In genomic region chr11:79182794-79183193, GRCh38 we compare ENCODE assay signal across 25 cellular contexts.
DNase-seq lines count a peak whose midpoint lies in the region; ATAC-seq and TF ChIP-seq lines count a peak whose summit lies in the region.
"Had no signal": no experiment of that assay in that cellular context is flagged by ENCODE, and none has a peak within 500 bp of the region (broad histone marks: within the 10 kb centered on the region; RNA-seq: fewer than 3 reads in every experiment).

No MANE protein-coding gene starts in this region.

- H3K4me3 ChIP-seq in IMR-90 (ENCODE audit: insufficient read depth, low read depth, low read length) = no peak overlapping the region
- H3K4me3 ChIP-seq: sigmoid colon, SJCRH30, tibial artery had no signal

- DNase-seq in AG20443 (ENCODE audit: low spot score) (peak; percentile 55), IMR-90 (peak; percentile 97), dedifferentiated amniotic fluid mesenchymal stem cell (ENCODE audit: extremely low spot score) (peak; percentile 53), non-pigmented ciliary epithelial cell (ENCODE audit: low read depth) (peak; percentile 60), cerebellar nuclear complex (lab: John Stamatoyannopoulos, UW) (no peak), NCI-H1105 (lab: John Stamatoyannopoulos, UW) (no peak), OCI-M2 (lab: John Stamatoyannopoulos, UW; ENCODE audit: unreplicated experiment) (no peak)
- DNase-seq: activated CD4-positive, alpha-beta T cell treated with anti-CD3 and anti-CD28 coated beads, Interleukin-2, amount 50 U/mL, for 1 hour; activated naive CD8-positive, alpha-beta T cell treated with anti-CD3 and anti-CD28 coated beads, Interleukin-2, amount 10 ng/mL, durations not matched to agents 7 days and 5 days; AML-193; COR-L47; dermis blood vessel endothelial cell; head of caudate nucleus; KBM-7; left ventricle myocardium superior; NCI-H187; NCI-H2227 treated with DMSO at 0.1 percent for 48 hours; nephron progenitor cell; posterior cingulate gyrus; sigmoid colon; SJCRH30; stimulated activated naive B cell treated with anti-CD40 and anti-IgM and Interleukin-4, amounts not matched to agents 10 μg/mL and 1 μg/mL and 100 μg/mL, for 72 hours; tibial artery had no signal

- peaks cover 3% of the 10 kb centered on the region; the same call in 1 of the 2 replicates for H3K9me1 ChIP-seq in IMR-90 (ENCODE audit: insufficient read depth, low read length)

- TF ChIP-seq CTCF in IMR-90 (conservative IDR thresholded peaks at IDR 0.05; ENCODE audit: low read depth, low read length) = no peak

- H3K4me1 ChIP-seq in IMR-90 (ENCODE audit: control insufficient read depth, insufficient read depth, low read length) = peaks cover 4% of the 10 kb centered on the region; the same call in 1 of the 2 replicates
- H3K4me1 ChIP-seq: sigmoid colon, SJCRH30, tibial artery had no signal

- no peak overlapping the region for H4K5ac ChIP-seq in IMR-90 (ENCODE audit: low read depth, low read length)

- no peak overlapping the region for H3K56ac ChIP-seq in IMR-90 (ENCODE audit: extremely low read depth, insufficient read depth, low read length)

- in situ Hi-C loops in IMR-90 (cut with MboI; ENCODE audit: low sequenced_read_pairs) = no loop called here

- H3K79me1 ChIP-seq in IMR-90 (ENCODE audit: low read depth in 1 of 2, low read length in 2 of 2) = no peaks in the 10 kb centered on the region

- BruUV-seq in IMR-90 (replicated peaks; lab: Mats Ljungman, UMichigan) = no TSS peak

- no peaks in the 10 kb centered on the region for H3K36me3 ChIP-seq in IMR-90 (ENCODE audit: control insufficient read depth, insufficient read depth, low read length)
- H3K36me3 ChIP-seq: sigmoid colon, SJCRH30, tibial artery had no signal

- H4K20me1 ChIP-seq in IMR-90 (ENCODE audit: insufficient read depth, low read length) = no peaks in the 10 kb centered on the region

- no peak overlapping the region for H3K14ac ChIP-seq in IMR-90 (replicated peaks; ENCODE audit: low read depth, low read length)

- no peak for TF ChIP-seq POLR2A in IMR-90 (IDR thresholded peaks at IDR 0.05; ENCODE audit: low read depth, low read length)

- H2BK15ac ChIP-seq in IMR-90 (ENCODE audit: low read depth, low read length) = no peak overlapping the region

- no peak overlapping the region for H3K4me2 ChIP-seq in IMR-90 (ENCODE audit: low read depth, low read length)

- no peak overlapping the region for H2AFZ ChIP-seq in IMR-90 (replicated peaks; ENCODE audit: low read length, poor library complexity)

- H3K27ac ChIP-seq in IMR-90 (ENCODE audit: insufficient read depth, low read length) = no peak overlapping the region
- H3K27ac ChIP-seq: sigmoid colon, SJCRH30, tibial artery had no signal

- intact Hi-C loops in IMR-90 (cut with micrococcal nuclease) = loop anchor here (2.0 kb wide), 1 partner anchor 54 kb away; no protein-coding TSS in a partner anchor

- POLR2A ChIA-PET in IMR-90 (lab: Charles Lee; ENCODE audit: unreplicated experiment) = no interaction called here

- ATAC-seq in IMR-90 (ENCODE audit: low read depth) = peak; percentile 92
- no peak for ATAC-seq in HG03521 (IDR thresholded peaks at IDR 0.05; ENCODE audit: unreplicated experiment)
- ATAC-seq: activated T-helper 17 cell treated with anti-CD3 and anti-CD28 coated beads, Interleukin-2, amount 50 U/mL, for 72 hours; left ventricle myocardium superior; stimulated activated naive B cell treated with anti-CD40 and anti-IgM and Interleukin-4, amounts not matched to agents 10 μg/mL and 1 μg/mL and 100 μg/mL, for 72 hours had no signal

- H2AK9ac ChIP-seq in IMR-90 (replicated peaks; ENCODE audit: low read depth, low read length, poor library complexity) = no peak overlapping the region

- no peak overlapping the region for H2BK20ac ChIP-seq in IMR-90 (ENCODE audit: low read depth, low read length)

- peaks cover 2% of the 10 kb centered on the region; the same call in 1 of the 2 replicates for H3K9me3 ChIP-seq in IMR-90 (ENCODE audit: control insufficient read depth, insufficient read depth, low read length)
- H3K9me3 ChIP-seq: SJCRH30, tibial artery had no signal

- H3K9ac ChIP-seq in IMR-90 (ENCODE audit: low read depth, low read length) = no peak overlapping the region

- no CpG with 5 or more reads among the region's 1 CpG for WGBS in IMR-90 (ENCODE audit: extremely low coverage in 2 of 2, insufficient read length in 1 of 2), 2 experiments

- CTCF ChIA-PET in IMR-90 (lab: Yijun Ruan, JAX) = no interaction called here

- H2AK5ac ChIP-seq in IMR-90 (ENCODE audit: low read depth, low read length) = no peak overlapping the region

- no peak overlapping the region for H3K23ac ChIP-seq in IMR-90 (ENCODE audit: low read depth, low read length)

- H2BK5ac ChIP-seq in IMR-90 (ENCODE audit: low read depth, low read length, poor library complexity, severe bottlenecking) = peak overlapping the region; percentile 64

- no peak overlapping the region for H2BK120ac ChIP-seq in IMR-90 (ENCODE audit: low read depth, low read length)

- no peak overlapping the region for H4K8ac ChIP-seq in IMR-90 (ENCODE audit: low read depth in 2 of 2, low read length in 2 of 2)

- H3K18ac ChIP-seq in IMR-90 (ENCODE audit: low read depth, low read length) = no peak overlapping the region

- dilution Hi-C loops in IMR-90 (cut with HindIII; ENCODE audit: low sequenced_read_pairs, unreplicated experiment) = no loop called here

- no peak for TF ChIP-seq RAD21 in IMR-90 (IDR thresholded peaks at IDR 0.05; ENCODE audit: low read length)

- H3K27me3 ChIP-seq in IMR-90 (ENCODE audit: control insufficient read depth, insufficient read depth, low read length) = no peaks in the 10 kb centered on the region
- H3K27me3 ChIP-seq: sigmoid colon, SJCRH30, tibial artery had no signal

- no peak overlapping the region for H4K91ac ChIP-seq in IMR-90 (ENCODE audit: insufficient read depth, low read depth, low read length)

- H3K4ac ChIP-seq in IMR-90 (ENCODE audit: low read depth, low read length) = no peak overlapping the region

TF ChIP-seq in IMR-90, 13 proteins besides CTCF, POLR2A, EP300 and RAD21:
- TF ChIP-seq MXI1 (IDR thresholded peaks at IDR 0.05; ENCODE audit: borderline replicate concordance, low read depth, low read length) = no peak
- TF ChIP-seq NFE2L2 (IDR thresholded peaks at IDR 0.05; ENCODE audit: low read depth, low read length) = no peak
- TF ChIP-seq MAFK (IDR thresholded peaks at IDR 0.05; ENCODE audit: low read depth, low read length) = peak; percentile 35; the same call in 1 of the 2 replicates
- no peak for TF ChIP-seq RFX5 (IDR thresholded peaks at IDR 0.05; ENCODE audit: low read depth, low read length)
- TF ChIP-seq ELK1 (IDR thresholded peaks at IDR 0.05; ENCODE audit: borderline replicate concordance, low read depth, low read length) = no peak
- no peak for TF ChIP-seq BHLHE40 (IDR thresholded peaks at IDR 0.05; ENCODE audit: low read depth, low read length)
- TF ChIP-seq FOS (IDR thresholded peaks at IDR 0.05; ENCODE audit: low read depth, low read length) = 0 out of 2 replicates have a peak, but pooled peaks have one; percentile 25
- no peak for TF ChIP-seq CHD1 (IDR thresholded peaks at IDR 0.05; ENCODE audit: low read depth, low read length)
- no peak for TF ChIP-seq SMC3 (IDR thresholded peaks at IDR 0.05; ENCODE audit: low read depth, low read length)
- no peak for TF ChIP-seq RCOR1 (IDR thresholded peaks at IDR 0.05; ENCODE audit: insufficient replicate concordance, low read length)
- TF ChIP-seq MAZ (IDR thresholded peaks at IDR 0.05; ENCODE audit: borderline replicate concordance, low read depth, low read length) = no peak
- no peak for TF ChIP-seq USF2 (IDR thresholded peaks at IDR 0.05; ENCODE audit: low read depth, low read length)
TF ChIP-seq in IMR-90: peak in this region for 2.

Comparison
In these comparisons a context has a peak if more than half of its experiments do, and no peak if none do; other contexts are left out.
1. DNase-seq: peak in AG20443 (single experiment), IMR-90 (single experiment), dedifferentiated amniotic fluid mesenchymal stem cell (single experiment) and non-pigmented ciliary epithelial cell (single experiment); none in cerebellar nuclear complex (0 of 2), NCI-H1105 (single experiment) and OCI-M2 (single experiment).